In the genomic region with DNA sequence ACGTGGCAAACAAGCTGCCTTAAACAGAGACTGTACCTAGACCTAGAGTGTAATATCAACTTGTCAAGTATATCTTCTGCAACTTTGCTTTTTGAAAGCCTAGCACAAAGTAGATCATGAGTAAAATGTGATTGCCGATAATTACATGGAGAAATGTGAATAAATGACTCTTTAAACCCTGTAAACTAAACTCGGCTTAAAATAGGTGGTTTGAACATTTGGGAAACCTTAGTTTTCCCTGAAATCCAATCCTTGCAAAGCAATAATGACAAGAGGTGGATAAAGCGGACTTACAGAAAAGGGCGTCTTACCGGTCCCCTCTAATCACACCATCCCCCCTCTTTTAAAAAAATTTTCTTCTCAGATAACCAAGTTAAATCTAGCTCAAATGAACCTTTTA, we compare ENCODE assay signal across 8 cellular contexts. TPM values are rescaled to one million over a fixed set of nuclear protein-coding genes. Genes with fewer than 3 reads are reported as not detected.
DNase-seq lines count a peak whose midpoint lies in the region; ATAC-seq, FAIRE-seq and TF ChIP-seq lines count a peak whose summit lies in the region.

No MANE protein-coding gene starts in this region.

- TF ChIP-seq CTCF in right lobe of liver (IDR thresholded peaks at IDR 0.05) = no peak
- TF ChIP-seq CTCF in transverse colon (IDR thresholded peaks at IDR 0.05) = no peak

- no peak for TF ChIP-seq EP300 in transverse colon (IDR thresholded peaks at IDR 0.05; ENCODE audit: low read depth)

- peaks cover 8% of the 10 kb centered on the region for H3K9me3 ChIP-seq in adipocyte (ENCODE audit: control insufficient read depth, low read length)
- H3K9me3 ChIP-seq in right lobe of liver = no peaks in the 10 kb centered on the region
- no peaks in the 10 kb centered on the region for H3K9me3 ChIP-seq in transverse colon

- peaks cover 4% of the 10 kb centered on the region for H3K9me3 Mint-ChIP-seq in activated T-cell treated with anti-CD3 and anti-CD28 coated beads, Interleukin-2, amount 50 U/mL, for 4 hours

- in situ Hi-C loops in transverse colon (cut with MboI; ENCODE audit: low pct_ligation_motif_present in 1 of 4, low pct_unique_long_range_greater_than_20kb in 1 of 4, low sequenced_read_pairs in 3 of 4) = no loop called here

- no peaks in the 10 kb centered on the region for H3K27me3 ChIP-seq in adipocyte (replicated peaks; ENCODE audit: control insufficient read depth, insufficient read depth, low read length)
- no peaks in the 10 kb centered on the region for H3K27me3 ChIP-seq in right lobe of liver
- no peaks in the 10 kb centered on the region for H3K27me3 ChIP-seq in transverse colon

- peaks cover 8% of the 10 kb centered on the region for H3K36me3 Mint-ChIP-seq in activated T-cell treated with anti-CD3 and anti-CD28 coated beads, Interleukin-2, amount 50 U/mL, for 4 hours (ENCODE audit: insufficient read depth)

- WGBS in right lobe of liver (ENCODE audit: insufficient coverage, low coverage, low lambda C conversion rate, missing lambda C conversion rate) = 34% methylated on average over 6 of the region's 6 CpGs
- WGBS in transverse colon (ENCODE audit: low coverage in 1 of 2), 2 donors = 50 to 55% methylated on average over 6 of the region's 6 CpGs

- intact Hi-C loops in right lobe of liver (cut with DNase I) (no loop called here), transverse colon (cut with DNase I; ENCODE audit: low total_unique reads) (no loop called here)

- peak overlapping the region; percentile 95 for H3K4me3 ChIP-seq in adipocyte (ENCODE audit: low read length)
- H3K4me3 ChIP-seq in right lobe of liver = peak overlapping the region; percentile 64 to 78 (median 74)
- H3K4me3 ChIP-seq in transverse colon = peak overlapping the region; percentile 49 to 79 (median 70)

- ATAC-seq in activated T-cell treated with anti-CD3 and anti-CD28 coated beads, Interleukin-2, amount 50 U/mL, for 4 hours = no peak
- no peak for ATAC-seq in right lobe of liver

- H3K27me3 Mint-ChIP-seq in activated T-cell treated with anti-CD3 and anti-CD28 coated beads, Interleukin-2, amount 50 U/mL, for 4 hours (ENCODE audit: low read depth) = peaks cover 6% of the 10 kb centered on the region

- peak overlapping the region; percentile 97 for H3K4me3 Mint-ChIP-seq in activated T-cell treated with anti-CD3 and anti-CD28 coated beads, Interleukin-2, amount 50 U/mL, for 4 hours

- peaks cover 28% of the 10 kb centered on the region for H3K4me1 Mint-ChIP-seq in activated T-cell treated with anti-CD3 and anti-CD28 coated beads, Interleukin-2, amount 50 U/mL, for 4 hours (ENCODE audit: low read depth)

- no peak for DNase-seq in activated T-cell treated with anti-CD3 and anti-CD28 coated beads, Interleukin-2, amount 50 U/mL, for 4 hours
- no peak for DNase-seq in activated T-cell treated with anti-CD3 and anti-CD28 coated beads, Interleukin-2, amount 50 U/mL, for 1 hour
- DNase-seq in adipocyte (ENCODE audit: low read depth) = peak; percentile 9
- no peak for DNase-seq in right lobe of liver
- no peak for DNase-seq in transverse colon
- DNase-seq in HTR-8/SVneo (ENCODE audit: insufficient read length, low spot score) = no peak
- DNase-seq in NCI-H2081 (lab: John Stamatoyannopoulos, UW) = no peak
- no peak for DNase-seq in stimulated activated naive CD4-positive, alpha-beta T cell treated with Interleukin-2 at 50 U/mL for 16 hours (lab: John Stamatoyannopoulos, UW)

- peak overlapping the region; percentile 94 for H3K9ac ChIP-seq in adipocyte (ENCODE audit: low read length)

- H3K27ac ChIP-seq in right lobe of liver (peak overlapping the region; percentile 52 to 77 (median 60)), transverse colon (peak overlapping the region; percentile 78 to 89 (median 86))

- H3K36me3 ChIP-seq in adipocyte (ENCODE audit: control insufficient read depth, insufficient read depth, low read length, severe bottlenecking) = no peaks in the 10 kb centered on the region
- no peaks in the 10 kb centered on the region for H3K36me3 ChIP-seq in right lobe of liver
- H3K36me3 ChIP-seq in transverse colon = no peaks in the 10 kb centered on the region

- FAIRE-seq in HTR-8/SVneo (lab: Jason Lieb, UNC) = no peak

- H3K4me1 ChIP-seq in adipocyte (ENCODE audit: control insufficient read depth, insufficient read depth, low read length) (peaks cover 22% of the 10 kb centered on the region), right lobe of liver (peaks cover 0 to 8% (median 4%) of the 10 kb centered on the region in 4 donors), transverse colon (peaks cover 0 to 19% (median 15%) of the 10 kb centered on the region in 4 donors)

- no peak for TF ChIP-seq POLR2A in right lobe of liver (IDR thresholded peaks at IDR 0.05)
- no peak for TF ChIP-seq POLR2A in transverse colon (IDR thresholded peaks at IDR 0.05)

RNA-seq across cellular contexts. Expression of gene PSMD14, which starts 0.5 kb away (rescaled TPM):
- 100 to 1,000 TPM; 122 to 143 (median 133) TPM for total RNA-seq in activated T-cell treated with anti-CD3 and anti-CD28 coated beads, Interleukin-2, amount 50 U/mL, for 4 hours
- total RNA-seq in right lobe of liver = 10 to 100 TPM; 18.7 to 61.8 (median 24.9) TPM
- total RNA-seq in transverse colon = 10 to 100 TPM in 3 of 4 donors, 1 to 10 TPM in 1; 5.2 to 30.1 (median 22.6) TPM
